ENCODE assay signal across 1 cellular context in the genomic region with DNA sequence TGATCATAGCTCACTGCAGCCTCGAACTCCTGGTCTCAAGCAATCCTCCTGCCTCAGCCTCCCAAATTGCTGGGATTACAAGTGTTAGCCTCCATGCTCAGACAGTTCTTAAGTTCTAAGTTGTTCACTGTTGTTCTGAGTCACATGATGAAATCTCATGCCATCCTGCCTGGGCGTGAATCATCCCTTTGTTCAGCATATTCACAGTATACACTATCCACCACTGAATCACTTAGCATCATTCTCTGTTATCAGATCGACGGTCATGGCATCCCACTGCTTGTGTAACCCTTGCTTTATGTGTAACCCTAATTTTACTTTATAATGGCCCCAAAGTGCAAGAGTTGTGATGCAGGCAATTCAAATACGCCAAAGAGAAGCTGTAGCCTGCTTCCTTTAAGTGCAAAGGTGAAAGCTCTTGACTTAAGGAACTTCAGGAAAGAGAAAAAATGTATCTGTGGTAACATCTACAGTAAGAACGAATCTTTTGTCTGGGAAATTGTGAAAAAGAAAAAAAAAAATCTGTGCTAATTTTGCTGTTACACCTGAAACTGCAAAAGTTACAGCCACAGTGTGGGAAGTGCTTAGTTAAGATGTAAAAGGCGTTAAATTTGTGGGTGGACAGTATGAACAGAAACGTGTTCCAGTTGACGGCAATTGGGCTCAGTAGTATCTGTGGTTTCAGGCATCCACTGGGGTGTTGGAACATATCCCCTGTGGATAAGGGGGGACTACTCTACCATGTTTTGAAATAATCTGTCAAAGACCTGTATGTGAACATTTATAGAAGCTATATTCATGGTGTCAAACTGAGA.
TF ChIP-seq lines count a peak whose summit lies in the region.

No MANE protein-coding gene starts in this region.

TF ChIP-seq in WTC11, 78 proteins besides CTCF, POLR2A, EP300 and RAD21:
- TF ChIP-seq, protein P1, sequence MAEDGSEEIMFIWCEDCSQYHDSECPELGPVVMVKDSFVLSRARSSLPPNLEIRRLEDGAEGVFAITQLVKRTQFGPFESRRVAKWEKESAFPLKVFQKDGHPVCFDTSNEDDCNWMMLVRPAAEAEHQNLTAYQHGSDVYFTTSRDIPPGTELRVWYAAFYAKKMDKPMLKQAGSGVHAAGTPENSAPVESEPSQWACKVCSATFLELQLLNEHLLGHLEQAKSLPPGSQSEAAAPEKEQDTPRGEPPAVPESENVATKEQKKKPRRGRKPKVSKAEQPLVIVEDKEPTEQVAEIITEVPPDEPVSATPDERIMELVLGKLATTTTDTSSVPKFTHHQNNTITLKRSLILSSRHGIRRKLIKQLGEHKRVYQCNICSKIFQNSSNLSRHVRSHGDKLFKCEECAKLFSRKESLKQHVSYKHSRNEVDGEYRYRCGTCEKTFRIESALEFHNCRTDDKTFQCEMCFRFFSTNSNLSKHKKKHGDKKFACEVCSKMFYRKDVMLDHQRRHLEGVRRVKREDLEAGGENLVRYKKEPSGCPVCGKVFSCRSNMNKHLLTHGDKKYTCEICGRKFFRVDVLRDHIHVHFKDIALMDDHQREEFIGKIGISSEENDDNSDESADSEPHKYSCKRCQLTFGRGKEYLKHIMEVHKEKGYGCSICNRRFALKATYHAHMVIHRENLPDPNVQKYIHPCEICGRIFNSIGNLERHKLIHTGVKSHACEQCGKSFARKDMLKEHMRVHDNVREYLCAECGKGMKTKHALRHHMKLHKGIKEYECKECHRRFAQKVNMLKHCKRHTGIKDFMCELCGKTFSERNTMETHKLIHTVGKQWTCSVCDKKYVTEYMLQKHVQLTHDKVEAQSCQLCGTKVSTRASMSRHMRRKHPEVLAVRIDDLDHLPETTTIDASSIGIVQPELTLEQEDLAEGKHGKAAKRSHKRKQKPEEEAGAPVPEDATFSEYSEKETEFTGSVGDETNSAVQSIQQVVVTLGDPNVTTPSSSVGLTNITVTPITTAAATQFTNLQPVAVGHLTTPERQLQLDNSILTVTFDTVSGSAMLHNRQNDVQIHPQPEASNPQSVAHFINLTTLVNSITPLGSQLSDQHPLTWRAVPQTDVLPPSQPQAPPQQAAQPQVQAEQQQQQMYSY (CRISPR knock-in tag; IDR thresholded peaks at IDR 0.05) = no peak
- TF ChIP-seq JUN (CRISPR knock-in tag; IDR thresholded peaks at IDR 0.05) (no peak), TCF7 (CRISPR knock-in tag; IDR thresholded peaks at IDR 0.05; ENCODE audit: low read depth) (no peak), ZNF219 (CRISPR knock-in tag; IDR thresholded peaks at IDR 0.05; ENCODE audit: borderline replicate concordance) (no peak), SOX15 (CRISPR knock-in tag; IDR thresholded peaks at IDR 0.05) (no peak), GRHL2 (CRISPR knock-in tag; IDR thresholded peaks at IDR 0.05; ENCODE audit: insufficient replicate concordance, severe bottlenecking) (no peak), FOXJ3 (CRISPR knock-in tag; IDR thresholded peaks at IDR 0.05; ENCODE audit: borderline replicate concordance) (no peak), ZNF423 (CRISPR knock-in tag; IDR thresholded peaks at IDR 0.05) (no peak), ZNF263 (CRISPR knock-in tag; IDR thresholded peaks at IDR 0.05; ENCODE audit: low read depth) (no peak), TEAD1 (CRISPR knock-in tag; IDR thresholded peaks at IDR 0.05) (no peak), NR2C2 (CRISPR knock-in tag; IDR thresholded peaks at IDR 0.05) (no peak), FOXK1 (CRISPR knock-in tag; IDR thresholded peaks at IDR 0.05) (no peak), CREB1 (CRISPR knock-in tag; IDR thresholded peaks at IDR 0.05) (no peak)
- TF ChIP-seq, protein P2, sequence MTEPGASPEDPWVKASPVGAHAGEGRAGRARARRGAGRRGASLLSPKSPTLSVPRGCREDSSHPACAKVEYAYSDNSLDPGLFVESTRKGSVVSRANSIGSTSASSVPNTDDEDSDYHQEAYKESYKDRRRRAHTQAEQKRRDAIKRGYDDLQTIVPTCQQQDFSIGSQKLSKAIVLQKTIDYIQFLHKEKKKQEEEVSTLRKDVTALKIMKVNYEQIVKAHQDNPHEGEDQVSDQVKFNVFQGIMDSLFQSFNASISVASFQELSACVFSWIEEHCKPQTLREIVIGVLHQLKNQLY (CRISPR knock-in tag; IDR thresholded peaks at IDR 0.05) = no peak
- TF ChIP-seq, protein P3, sequence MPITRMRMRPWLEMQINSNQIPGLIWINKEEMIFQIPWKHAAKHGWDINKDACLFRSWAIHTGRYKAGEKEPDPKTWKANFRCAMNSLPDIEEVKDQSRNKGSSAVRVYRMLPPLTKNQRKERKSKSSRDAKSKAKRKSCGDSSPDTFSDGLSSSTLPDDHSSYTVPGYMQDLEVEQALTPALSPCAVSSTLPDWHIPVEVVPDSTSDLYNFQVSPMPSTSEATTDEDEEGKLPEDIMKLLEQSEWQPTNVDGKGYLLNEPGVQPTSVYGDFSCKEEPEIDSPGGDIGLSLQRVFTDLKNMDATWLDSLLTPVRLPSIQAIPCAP (CRISPR knock-in tag; IDR thresholded peaks at IDR 0.05) = no peak
- TF ChIP-seq, protein P4, sequence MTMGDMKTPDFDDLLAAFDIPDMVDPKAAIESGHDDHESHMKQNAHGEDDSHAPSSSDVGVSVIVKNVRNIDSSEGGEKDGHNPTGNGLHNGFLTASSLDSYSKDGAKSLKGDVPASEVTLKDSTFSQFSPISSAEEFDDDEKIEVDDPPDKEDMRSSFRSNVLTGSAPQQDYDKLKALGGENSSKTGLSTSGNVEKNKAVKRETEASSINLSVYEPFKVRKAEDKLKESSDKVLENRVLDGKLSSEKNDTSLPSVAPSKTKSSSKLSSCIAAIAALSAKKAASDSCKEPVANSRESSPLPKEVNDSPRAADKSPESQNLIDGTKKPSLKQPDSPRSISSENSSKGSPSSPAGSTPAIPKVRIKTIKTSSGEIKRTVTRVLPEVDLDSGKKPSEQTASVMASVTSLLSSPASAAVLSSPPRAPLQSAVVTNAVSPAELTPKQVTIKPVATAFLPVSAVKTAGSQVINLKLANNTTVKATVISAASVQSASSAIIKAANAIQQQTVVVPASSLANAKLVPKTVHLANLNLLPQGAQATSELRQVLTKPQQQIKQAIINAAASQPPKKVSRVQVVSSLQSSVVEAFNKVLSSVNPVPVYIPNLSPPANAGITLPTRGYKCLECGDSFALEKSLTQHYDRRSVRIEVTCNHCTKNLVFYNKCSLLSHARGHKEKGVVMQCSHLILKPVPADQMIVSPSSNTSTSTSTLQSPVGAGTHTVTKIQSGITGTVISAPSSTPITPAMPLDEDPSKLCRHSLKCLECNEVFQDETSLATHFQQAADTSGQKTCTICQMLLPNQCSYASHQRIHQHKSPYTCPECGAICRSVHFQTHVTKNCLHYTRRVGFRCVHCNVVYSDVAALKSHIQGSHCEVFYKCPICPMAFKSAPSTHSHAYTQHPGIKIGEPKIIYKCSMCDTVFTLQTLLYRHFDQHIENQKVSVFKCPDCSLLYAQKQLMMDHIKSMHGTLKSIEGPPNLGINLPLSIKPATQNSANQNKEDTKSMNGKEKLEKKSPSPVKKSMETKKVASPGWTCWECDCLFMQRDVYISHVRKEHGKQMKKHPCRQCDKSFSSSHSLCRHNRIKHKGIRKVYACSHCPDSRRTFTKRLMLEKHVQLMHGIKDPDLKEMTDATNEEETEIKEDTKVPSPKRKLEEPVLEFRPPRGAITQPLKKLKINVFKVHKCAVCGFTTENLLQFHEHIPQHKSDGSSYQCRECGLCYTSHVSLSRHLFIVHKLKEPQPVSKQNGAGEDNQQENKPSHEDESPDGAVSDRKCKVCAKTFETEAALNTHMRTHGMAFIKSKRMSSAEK (CRISPR knock-in tag; IDR thresholded peaks at IDR 0.05; ENCODE audit: borderline replicate concordance) = no peak
- TF ChIP-seq, protein P5, sequence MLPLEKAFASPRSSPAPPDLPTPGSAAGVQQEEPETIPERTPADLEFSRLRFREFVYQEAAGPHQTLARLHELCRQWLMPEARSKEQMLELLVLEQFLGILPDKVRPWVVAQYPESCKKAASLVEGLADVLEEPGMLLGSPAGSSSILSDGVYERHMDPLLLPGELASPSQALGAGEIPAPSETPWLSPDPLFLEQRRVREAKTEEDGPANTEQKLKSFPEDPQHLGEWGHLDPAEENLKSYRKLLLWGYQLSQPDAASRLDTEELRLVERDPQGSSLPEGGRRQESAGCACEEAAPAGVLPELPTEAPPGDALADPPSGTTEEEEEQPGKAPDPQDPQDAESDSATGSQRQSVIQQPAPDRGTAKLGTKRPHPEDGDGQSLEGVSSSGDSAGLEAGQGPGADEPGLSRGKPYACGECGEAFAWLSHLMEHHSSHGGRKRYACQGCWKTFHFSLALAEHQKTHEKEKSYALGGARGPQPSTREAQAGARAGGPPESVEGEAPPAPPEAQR (CRISPR knock-in tag; IDR thresholded peaks at IDR 0.05) = no peak
TF ChIP-seq in WTC11: peak in this region for 0.
